In genomic region chr3:57227930-57228733, GRCh38 we compare ENCODE assay signal across 8 cellular contexts. TPM values are rescaled to one million over a fixed set of nuclear protein-coding genes. Genes with fewer than 3 reads are reported as not detected.
DNase-seq lines count a peak whose midpoint lies in the region; ATAC-seq and TF ChIP-seq lines count a peak whose summit lies in the region.

No MANE protein-coding gene starts in this region.

- H3K36me3 ChIP-seq in fibroblast of lung (ENCODE audit: control insufficient read depth, insufficient read depth, low read length), result no peaks in the 10 kb centered on the region

- DNase-seq in A172 (ENCODE audit: low spot score) (peak; percentile 26), OCI-M1 (lab: John Stamatoyannopoulos, UW) (peak; percentile 72), fibroblast of lung (ENCODE audit: low read depth in 2 of 2) (peak; percentile 55 to 71), myocyte (ENCODE audit: low read depth) (peak; percentile 67), stromal cell of bone marrow (ENCODE audit: low read depth) (peak; percentile 18)
- DNase-seq in activated T-helper 2 cell treated with anti-CD3 and anti-CD28 coated beads, Interferon-gamma antibody, Interleukin-2, Interleukin-4, amounts not matched to agents 10 μg/mL and 5 μg/mL and 100 μg/mL, durations not matched to agents 14 hours and 24 hours and 36 hours (ENCODE audit: low spot score), result peak; percentile 55

- H3K36me3 Mint-ChIP-seq in activated T-helper 2 cell treated with anti-CD3 and anti-CD28 coated beads, Interferon-gamma antibody, Interleukin-2, Interleukin-4, amounts not matched to agents 10 μg/mL and 5 μg/mL and 100 μg/mL, durations not matched to agents 14 hours and 24 hours and 36 hours (ENCODE audit: low read depth), result peaks cover 10% of the 10 kb centered on the region

- H3K79me2 ChIP-seq in fibroblast of lung (ENCODE audit: control insufficient read depth, insufficient read depth, low read length), result peaks cover 33% of the 10 kb centered on the region

- peak overlapping the region; percentile 71 for H2AFZ ChIP-seq in fibroblast of lung (ENCODE audit: low read length)

- peak overlapping the region; percentile 87 for H3K9ac ChIP-seq in fibroblast of lung (ENCODE audit: insufficient read depth, low read length)

- no peaks in the 10 kb centered on the region for H3K9me3 ChIP-seq in fibroblast of lung (ENCODE audit: control insufficient read depth, insufficient read depth, low read depth, low read length)

- H3K27me3 Mint-ChIP-seq in activated T-helper 2 cell treated with anti-CD3 and anti-CD28 coated beads, Interferon-gamma antibody, Interleukin-2, Interleukin-4, amounts not matched to agents 10 μg/mL and 5 μg/mL and 100 μg/mL, durations not matched to agents 14 hours and 24 hours and 36 hours (ENCODE audit: low read depth), result peaks cover 2% of the 10 kb centered on the region

- H3K4me2 ChIP-seq in fibroblast of lung (ENCODE audit: extremely low read depth, insufficient read depth, low read length), result peak overlapping the region; percentile 83

- H3K4me3 Mint-ChIP-seq in activated T-helper 2 cell treated with anti-CD3 and anti-CD28 coated beads, Interferon-gamma antibody, Interleukin-2, Interleukin-4, amounts not matched to agents 10 μg/mL and 5 μg/mL and 100 μg/mL, durations not matched to agents 14 hours and 24 hours and 36 hours (ENCODE audit: low read depth), result peak overlapping the region; percentile 90

- no peaks in the 10 kb centered on the region for H3K27me3 ChIP-seq in fibroblast of lung (ENCODE audit: control insufficient read depth, insufficient read depth, low read length)

- intact Hi-C loops in activated T-helper 2 cell treated with anti-CD3 and anti-CD28 coated beads, Interferon-gamma antibody, Interleukin-2, Interleukin-4, amounts not matched to agents 10 μg/mL and 5 μg/mL and 100 μg/mL, durations not matched to agents 14 hours and 24 hours and 36 hours (cut with micrococcal nuclease), result loop anchor here (2.0 to 10.0 kb wide), 5 partner anchors 61 to 533 kb away; partner anchors contain the start of genes IL17RD and SLMAP

- ATAC-seq in GM18505 (IDR thresholded peaks at IDR 0.05; ENCODE audit: unreplicated experiment), result peak; percentile 43
- ATAC-seq in HG02981 (IDR thresholded peaks at IDR 0.05; ENCODE audit: unreplicated experiment), result peak; percentile 27

- no peaks in the 10 kb centered on the region for H4K20me1 ChIP-seq in fibroblast of lung (ENCODE audit: control insufficient read depth, extremely low read depth, insufficient read depth, low read length)

- no peak for TF ChIP-seq CTCF in fibroblast of lung (conservative IDR thresholded peaks at IDR 0.05 in 1 of 2, IDR thresholded peaks at IDR 0.05 in 1 of 2; ENCODE audit: low read depth in 1 of 2, low read length in 2 of 2)

- H3K9me3 Mint-ChIP-seq in activated T-helper 2 cell treated with anti-CD3 and anti-CD28 coated beads, Interferon-gamma antibody, Interleukin-2, Interleukin-4, amounts not matched to agents 10 μg/mL and 5 μg/mL and 100 μg/mL, durations not matched to agents 14 hours and 24 hours and 36 hours, result no peaks in the 10 kb centered on the region

- H3K4me1 ChIP-seq in fibroblast of lung (ENCODE audit: control insufficient read depth, extremely low read depth, insufficient read depth, low read length), result peaks cover 2% of the 10 kb centered on the region

- H3K27ac Mint-ChIP-seq in activated T-helper 2 cell treated with anti-CD3 and anti-CD28 coated beads, Interferon-gamma antibody, Interleukin-2, Interleukin-4, amounts not matched to agents 10 μg/mL and 5 μg/mL and 100 μg/mL, durations not matched to agents 14 hours and 24 hours and 36 hours, result peak overlapping the region; percentile 85

- peak overlapping the region; percentile 63 for H3K27ac ChIP-seq in fibroblast of lung (ENCODE audit: insufficient read depth, low read length)

- H3K4me1 Mint-ChIP-seq in activated T-helper 2 cell treated with anti-CD3 and anti-CD28 coated beads, Interferon-gamma antibody, Interleukin-2, Interleukin-4, amounts not matched to agents 10 μg/mL and 5 μg/mL and 100 μg/mL, durations not matched to agents 14 hours and 24 hours and 36 hours (ENCODE audit: low read depth), result peaks cover 33% of the 10 kb centered on the region

- TF ChIP-seq POLR2A in GM18505 (IDR thresholded peaks at IDR 0.05; ENCODE audit: borderline replicate concordance, extremely low read depth, insufficient read depth, insufficient read length), result peak; percentile 36

- peak overlapping the region; percentile 54 to 92 (median 72) for H3K4me3 ChIP-seq in fibroblast of lung (replicated peaks in 1 of 4; ENCODE audit: control extremely low read depth in 1 of 4, insufficient read depth in 1 of 4, low read depth in 3 of 4, low read length in 4 of 4)

RNA-seq across cellular contexts. Expression of gene APPL1, which starts 0.6 kb away (rescaled TPM):
- total RNA-seq in A172 (2014; rRNA removed; shearing (Covaris generic)), result 28.6 and 32.0 TPM in 2 replicates
- total RNA-seq in activated T-helper 2 cell treated with anti-CD3 and anti-CD28 coated beads, Interferon-gamma antibody, Interleukin-2, Interleukin-4, amounts not matched to agents 10 μg/mL and 5 μg/mL and 100 μg/mL, durations not matched to agents 14 hours and 24 hours and 36 hours, result 40.7 and 43.8 TPM in 2 replicates
- 45.7 and 53.9 TPM in 2 replicates for total RNA-seq in fibroblast of lung
- 27.4 and 31.0 TPM in 2 replicates for polyA plus RNA-seq in fibroblast of lung
- polyA plus RNA-seq in fibroblast of lung (2012), result 16.0 and 17.8 TPM in 2 replicates
- 22.5 and 35.6 TPM in 2 replicates for polyA minus RNA-seq in fibroblast of lung (ENCODE audit: low replicate concordance)
- total RNA-seq in myocyte, result 35.7 and 42.9 TPM in 2 replicates
- 9.3 TPM for polyA plus RNA-seq in myocyte (2012)

RNA-seq across cellular contexts. Expression of gene HESX1, which starts 28.4 kb away (rescaled TPM):
- total RNA-seq in A172 (2014; rRNA removed; shearing (Covaris generic)), result 1.1 TPM in 1 of 2 replicates, not detected in the other
- total RNA-seq in activated T-helper 2 cell treated with anti-CD3 and anti-CD28 coated beads, Interferon-gamma antibody, Interleukin-2, Interleukin-4, amounts not matched to agents 10 μg/mL and 5 μg/mL and 100 μg/mL, durations not matched to agents 14 hours and 24 hours and 36 hours, result 0.30 and 0.43 TPM in 2 replicates
- total RNA-seq in fibroblast of lung, result 0.26 and 0.99 TPM in 2 replicates
- 0.64 and 0.72 TPM in 2 replicates for polyA plus RNA-seq in fibroblast of lung
- 0.40 and 0.62 TPM in 2 replicates for polyA plus RNA-seq in fibroblast of lung (2012)
- not detected in 2 replicates for polyA minus RNA-seq in fibroblast of lung (ENCODE audit: low replicate concordance)
- total RNA-seq in myocyte, result 0.59 and 0.73 TPM in 2 replicates
- polyA plus RNA-seq in myocyte (2012), result 0.42 TPM

Comparison
In these comparisons a context has a peak if more than half of its experiments do, and no peak if none do; other contexts are left out.
1. Peak in every context shown above with its lines: DNase-seq, ATAC-seq, H3K4me3 ChIP-seq and H3K27ac ChIP-seq.
2. DNase-seq: peak in every context shown above with its lines; median percentile 72 in OCI-M1; 67 in myocyte; 63 in fibroblast of lung; 55 in activated T-helper 2 cell treated with anti-CD3 and anti-CD28 coated beads, Interferon-gamma antibody, Interleukin-2, Interleukin-4, amounts not matched to agents 10 μg/mL and 5 μg/mL and 100 μg/mL, durations not matched to agents 14 hours and 24 hours and 36 hours; 26 in A172; 18 in stromal cell of bone marrow.